ENCODE assay signal across 15 cellular contexts in genomic region chr14:75088153-75088552, GRCh38. TPM values are rescaled to one million over a fixed set of nuclear protein-coding genes. Genes with fewer than 3 reads are reported as not detected.
A peak's percentile ranks its signal among the peaks of the same experiment; 100 is the strongest.
DNase-seq lines count a peak whose midpoint lies in the region; ATAC-seq, FAIRE-seq and TF ChIP-seq lines count a peak whose summit lies in the region.
"Had no signal": no experiment of that assay in that cellular context is flagged by ENCODE, and none has a peak within 500 bp of the region (broad histone marks: within the 10 kb centered on the region; RNA-seq: fewer than 3 reads in every experiment).

No MANE protein-coding gene starts in this region.

- BruUV-seq in HepG2 (replicated peaks; lab: Mats Ljungman, UMichigan) (no TSS peak), IMR-90 (replicated peaks; lab: Mats Ljungman, UMichigan) (no TSS peak)

- no peak overlapping the region for H2BK5ac ChIP-seq in IMR-90 (ENCODE audit: low read depth, low read length, poor library complexity, severe bottlenecking)

- no peak for ATAC-seq in HepG2
- no peak for ATAC-seq in right lobe of liver
- ATAC-seq in IMR-90 (ENCODE audit: low read depth), result no peak
- ATAC-seq in GM21423 (IDR thresholded peaks at IDR 0.05; ENCODE audit: unreplicated experiment), result no peak

- POLR2A ChIA-PET in HepG2 (lab: Yijun Ruan, JAX), result interaction anchor here (1.1 to 1.3 kb wide), 3 partner anchors 143 to 166 kb away, joined by 3 read pairs; partner anchors contain the start of gene RPS6KL1
- POLR2A ChIA-PET in IMR-90 (lab: Charles Lee; ENCODE audit: unreplicated experiment), result no interaction called here

- H4K20me1 ChIP-seq in HepG2 (ENCODE audit: insufficient read depth, low read length), result no peaks in the 10 kb centered on the region
- H4K20me1 ChIP-seq in IMR-90 (ENCODE audit: insufficient read depth, low read length), result no peaks in the 10 kb centered on the region
- H4K20me1 ChIP-seq in neural progenitor cell (ENCODE audit: low read depth), result no peaks in the 10 kb centered on the region

- H3K36me3 ChIP-seq in HepG2 (replicated peaks in 1 of 2; ENCODE audit: control insufficient read depth in 1 of 2, insufficient read depth in 2 of 2, low read length in 2 of 2), result peaks cover 12 to 42% of the 10 kb centered on the region in 2 experiments
- peaks cover 0 to 77% (median 44%) of the 10 kb centered on the region in 4 donors for H3K36me3 ChIP-seq in right lobe of liver
- peaks cover 30% of the 10 kb centered on the region for H3K36me3 ChIP-seq in IMR-90 (ENCODE audit: control insufficient read depth, insufficient read depth, low read length)
- H3K36me3 ChIP-seq in neural progenitor cell, result no peaks in the 10 kb centered on the region
- H3K36me3 ChIP-seq in effector memory CD4-positive, alpha-beta T cell (ENCODE audit: control insufficient read depth, insufficient read depth, low read length), result peaks cover 62% of the 10 kb centered on the region

- H3K27ac Mint-ChIP-seq in neural progenitor cell, result no peak overlapping the region
- H3K27ac Mint-ChIP-seq: CD4-positive, alpha-beta T cell had no signal

- no peak overlapping the region for H3K4ac ChIP-seq in IMR-90 (ENCODE audit: low read depth, low read length)

- H3K4me1 ChIP-seq in HepG2 (ENCODE audit: insufficient read depth, low read length) (no peaks in the 10 kb centered on the region), right lobe of liver (no peaks in the 10 kb centered on the region), IMR-90 (ENCODE audit: control insufficient read depth, insufficient read depth, low read length) (0 out of 2 replicates have a peak, but pooled peaks cover 3% of the 10 kb centered on the region), neural progenitor cell (peaks cover 21% of the 10 kb centered on the region)
- no peaks in the 10 kb centered on the region for H3K4me1 ChIP-seq in effector memory CD4-positive, alpha-beta T cell (ENCODE audit: control insufficient read depth, insufficient read depth, low read length, poor library complexity, severe bottlenecking)
- H3K4me1 ChIP-seq: BE2C; BLaER1 treated with 17β-estradiol and CSF1 and Interleukin-3, amounts not matched to agents 10 nM and 100 nM; HAP-1 had no signal

- H3K79me1 ChIP-seq in IMR-90 (ENCODE audit: low read depth in 1 of 2, low read length in 2 of 2), result no peaks in the 10 kb centered on the region; a peak in 1 of 4 replicates

- no peaks in the 10 kb centered on the region for H3K27me3 ChIP-seq in HepG2 (ENCODE audit: control insufficient read depth in 1 of 2, insufficient read depth in 2 of 2, low read length in 2 of 2)
- no peaks in the 10 kb centered on the region for H3K27me3 ChIP-seq in right lobe of liver
- no peaks in the 10 kb centered on the region for H3K27me3 ChIP-seq in IMR-90 (ENCODE audit: control insufficient read depth, insufficient read depth, low read length)
- no peaks in the 10 kb centered on the region for H3K27me3 ChIP-seq in neural progenitor cell
- no peaks in the 10 kb centered on the region for H3K27me3 ChIP-seq in effector memory CD4-positive, alpha-beta T cell (replicated peaks; ENCODE audit: control insufficient read depth, insufficient read depth, low read length, poor library complexity, severe bottlenecking)
- H3K27me3 ChIP-seq: BE2C; BLaER1 treated with 17β-estradiol and CSF1 and Interleukin-3, amounts not matched to agents 10 nM and 100 nM had no signal

- no peak overlapping the region for H2AK5ac ChIP-seq in IMR-90 (ENCODE audit: low read depth, low read length)

- dilution Hi-C loops in IMR-90 (cut with HindIII; ENCODE audit: low sequenced_read_pairs, unreplicated experiment), result no loop called here

- H3K36me3 Mint-ChIP-seq in neural progenitor cell, result peaks cover 20% of the 10 kb centered on the region

- no peak overlapping the region for H4K91ac ChIP-seq in IMR-90 (ENCODE audit: insufficient read depth, low read depth, low read length)

- TF ChIP-seq RAD21 in HepG2 (CRISPR knock-in tag; IDR thresholded peaks at IDR 0.05) (no peak), IMR-90 (IDR thresholded peaks at IDR 0.05; ENCODE audit: low read length) (no peak)

- H3K23ac ChIP-seq in IMR-90 (ENCODE audit: low read depth, low read length), result no peak overlapping the region

- H3K9ac ChIP-seq in HepG2 (ENCODE audit: insufficient read depth, low read depth, low read length) (no peak overlapping the region), IMR-90 (ENCODE audit: low read depth, low read length) (no peak overlapping the region), neural progenitor cell (no peak overlapping the region)
- H3K9ac ChIP-seq: BLaER1 treated with 17β-estradiol and CSF1 and Interleukin-3, amounts not matched to agents 10 nM and 100 nM had no signal

- H3K27me3 Mint-ChIP-seq in neural progenitor cell (ENCODE audit: insufficient read depth, low read depth), result peaks cover 2% of the 10 kb centered on the region
- H3K27me3 Mint-ChIP-seq: CD4-positive, alpha-beta T cell; CD8-positive, alpha-beta memory T cell had no signal

- no peak overlapping the region for H2BK15ac ChIP-seq in IMR-90 (ENCODE audit: low read depth, low read length)

- no peak overlapping the region for H4K8ac ChIP-seq in IMR-90 (ENCODE audit: low read depth in 2 of 2, low read length in 2 of 2)

- H3K4me3 ChIP-seq in HepG2 (replicated peaks in 1 of 3; ENCODE audit: insufficient read depth in 1 of 3, low read depth in 2 of 3, low read length in 3 of 3) (no peak overlapping the region), right lobe of liver (no peak overlapping the region), IMR-90 (ENCODE audit: insufficient read depth, low read depth, low read length) (no peak overlapping the region), neural progenitor cell (no peak overlapping the region)
- no peak overlapping the region for H3K4me3 ChIP-seq in effector memory CD4-positive, alpha-beta T cell (ENCODE audit: insufficient read depth, low read depth, low read length, poor library complexity, severe bottlenecking)
- H3K4me3 ChIP-seq: BLaER1 treated with 17β-estradiol and CSF1 and Interleukin-3, amounts not matched to agents 10 nM and 100 nM; HAP-1 had no signal

- H3K56ac ChIP-seq in IMR-90 (ENCODE audit: extremely low read depth, insufficient read depth, low read length), result no peak overlapping the region

- no peak overlapping the region for H2AK9ac ChIP-seq in IMR-90 (replicated peaks; ENCODE audit: low read depth, low read length, poor library complexity)

- TF ChIP-seq POLR2A in HepG2 (IDR thresholded peaks at IDR 0.05; ENCODE audit: insufficient read depth in 1 of 2, low read depth in 2 of 2, low read length in 2 of 2) (no peak), right lobe of liver (IDR thresholded peaks at IDR 0.05) (no peak), IMR-90 (IDR thresholded peaks at IDR 0.05; ENCODE audit: low read depth, low read length) (no peak)

- H3K9me3 ChIP-seq in HepG2 (ENCODE audit: low read length) (no peaks in the 10 kb centered on the region), right lobe of liver (no peaks in the 10 kb centered on the region), IMR-90 (ENCODE audit: control insufficient read depth, insufficient read depth, low read length) (no peaks in the 10 kb centered on the region), neural progenitor cell (ENCODE audit: low read depth) (no peaks in the 10 kb centered on the region)
- H3K9me3 ChIP-seq in effector memory CD4-positive, alpha-beta T cell (ENCODE audit: control insufficient read depth, low read length), result no peaks in the 10 kb centered on the region
- H3K9me3 ChIP-seq: BE2C; BLaER1 treated with 17β-estradiol and CSF1 and Interleukin-3, amounts not matched to agents 10 nM and 100 nM; HAP-1 had no signal

- in situ Hi-C loops in HepG2 (cut with HindIII; ENCODE audit: extremely low pct_ligation_motif_present, low pct_unique_long_range_greater_than_20kb), result no loop called here
- in situ Hi-C loops in IMR-90 (cut with MboI; ENCODE audit: low sequenced_read_pairs), result no loop called here

- H3K4me3 Mint-ChIP-seq in neural progenitor cell, result no peak overlapping the region
- H3K4me3 Mint-ChIP-seq: CD14-positive monocyte; CD4-positive, alpha-beta T cell; CD8-positive, alpha-beta memory T cell had no signal

- CTCF ChIA-PET in HepG2 (lab: Yijun Ruan, JAX; ENCODE audit: low intra/inter-chr PET ratio, low total read pairs) (interaction anchor here (2.7 to 2.8 kb wide), 2 partner anchors 142 to 174 kb away, joined by 11 to 44 read pairs; no protein-coding TSS in a partner anchor), IMR-90 (lab: Yijun Ruan, JAX) (interaction anchor here (0.5 to 1.5 kb wide), 14 partner anchors 19 to 282 kb away, joined by 3 to 7 read pairs (median 3); partner anchors contain the start of genes PGF, PROX2, RPS6KL1 and ZC2HC1C)

- H3K9me1 ChIP-seq in IMR-90 (ENCODE audit: insufficient read depth, low read length), result no peaks in the 10 kb centered on the region

- intact Hi-C loops in HepG2 (cut with micrococcal nuclease; ENCODE audit: unreplicated experiment) (loop anchor here (1.0 kb wide), 2 partner anchors 142 to 174 kb away; no protein-coding TSS in a partner anchor), right lobe of liver (cut with DNase I) (loop anchor here in 1 of 2 donors (10.0 kb wide), 1 partner anchor 143 kb away; no protein-coding TSS in a partner anchor), IMR-90 (cut with micrococcal nuclease) (loop anchor here (1.0 to 2.0 kb wide), 3 partner anchors 142 to 227 kb away; no protein-coding TSS in a partner anchor)

- H3K27ac ChIP-seq in HepG2 (ENCODE audit: extremely low read length, insufficient read depth, low read length) (no peak overlapping the region), right lobe of liver (no peak overlapping the region), IMR-90 (ENCODE audit: insufficient read depth, low read length) (no peak overlapping the region), neural progenitor cell (no peak overlapping the region)
- H3K27ac ChIP-seq in effector memory CD4-positive, alpha-beta T cell (ENCODE audit: insufficient read depth, low read length, poor library complexity, severe bottlenecking), result no peak overlapping the region
- H3K27ac ChIP-seq: BLaER1 treated with 17β-estradiol and CSF1 and Interleukin-3, amounts not matched to agents 10 nM and 100 nM had no signal

- H3K4me2 ChIP-seq in HepG2 (ENCODE audit: low read depth, low read length), result no peak overlapping the region
- no peak overlapping the region for H3K4me2 ChIP-seq in IMR-90 (ENCODE audit: low read depth, low read length)
- no peak overlapping the region for H3K4me2 ChIP-seq in neural progenitor cell
- H3K4me2 ChIP-seq: BLaER1 treated with 17β-estradiol and CSF1 and Interleukin-3, amounts not matched to agents 10 nM and 100 nM had no signal

- no peak overlapping the region for H2BK120ac ChIP-seq in IMR-90 (ENCODE audit: low read depth, low read length)

- DNase-seq in HepG2 (ENCODE audit: low spot score), result no peak
- DNase-seq in right lobe of liver, result no peak
- no peak for DNase-seq in IMR-90
- peak; percentile 6 for DNase-seq in neural progenitor cell (ENCODE audit: low spot score)
- no peak for DNase-seq in T-helper 1 cell
- no peak for DNase-seq in effector memory CD4-positive, alpha-beta T cell
- DNase-seq: GDM1, GOT3 had no signal

- FAIRE-seq in HepG2 (lab: Jason Lieb, UNC), result no peak

- no peaks in the 10 kb centered on the region for H3K79me2 ChIP-seq in HepG2 (ENCODE audit: insufficient read depth, low read length)
- H3K79me2 ChIP-seq in neural progenitor cell (ENCODE audit: low read depth), result no peaks in the 10 kb centered on the region

- H4K5ac ChIP-seq in IMR-90 (ENCODE audit: low read depth, low read length), result no peak overlapping the region

- no peak overlapping the region for H3K18ac ChIP-seq in IMR-90 (ENCODE audit: low read depth, low read length)

- no peaks in the 10 kb centered on the region for H3K4me1 Mint-ChIP-seq in neural progenitor cell
- H3K4me1 Mint-ChIP-seq: CD14-positive monocyte; CD8-positive, alpha-beta memory T cell had no signal

- H3F3A ChIP-seq in neural progenitor cell (ENCODE audit: low read depth), result peaks cover 21% of the 10 kb centered on the region

- H2AFZ ChIP-seq in HepG2 (ENCODE audit: low read length) (no peak overlapping the region), IMR-90 (replicated peaks; ENCODE audit: low read length, poor library complexity) (no peak overlapping the region), neural progenitor cell (replicated peaks) (peak overlapping the region; percentile 11)

- TF ChIP-seq EP300 in HepG2 (IDR thresholded peaks at IDR 0.05; ENCODE audit: low read depth in 2 of 2, low read length in 2 of 2), result no peak
- no peak for TF ChIP-seq EP300 in HepG2 (CRISPR knock-in tag; IDR thresholded peaks at IDR 0.05; ENCODE audit: borderline replicate concordance)

- H3K9me3 Mint-ChIP-seq in neural progenitor cell, result no peaks in the 10 kb centered on the region
- H3K9me3 Mint-ChIP-seq: CD14-positive monocyte; CD4-positive, alpha-beta T cell; CD8-positive, alpha-beta memory T cell had no signal

- no peak for TF ChIP-seq CTCF in HepG2 (CRISPR knock-in tag; IDR thresholded peaks at IDR 0.05)
- TF ChIP-seq CTCF in right lobe of liver (IDR thresholded peaks at IDR 0.05), result no peak
- no peak for TF ChIP-seq CTCF in IMR-90 (conservative IDR thresholded peaks at IDR 0.05; ENCODE audit: low read depth, low read length)
- no peak for TF ChIP-seq CTCF in neural progenitor cell (IDR thresholded peaks at IDR 0.05)

- no peak overlapping the region for H3K14ac ChIP-seq in IMR-90 (replicated peaks; ENCODE audit: low read depth, low read length)

- no peak overlapping the region for H2BK20ac ChIP-seq in IMR-90 (ENCODE audit: low read depth, low read length)

- WGBS in HepG2 (ENCODE audit: low lambda C conversion rate), result 91% methylated on average over 2 of the region's 2 CpGs
- 72% methylated on average over 2 of the region's 2 CpGs for WGBS in right lobe of liver (ENCODE audit: insufficient coverage, low coverage, low lambda C conversion rate, missing lambda C conversion rate)
- WGBS in IMR-90 (ENCODE audit: extremely low coverage in 2 of 2, insufficient read length in 1 of 2), 2 experiments, result 100% methylated on average over 1 of the region's 2 CpGs; no CpG with 5 or more reads in 1 of the 2 experiments

RNA-seq across cellular contexts. Expression of gene ZC2HC1C, which starts 18.7 kb away (rescaled TPM):
- 3.3 and 5.3 TPM in 2 replicates for total RNA-seq in HepG2 (2016; rRNA removed; fragmentation: Illumina TruSeq; extraction: Trizol)
- total RNA-seq in HepG2 (2016; cell fraction: cytosol; rRNA removed; fragmentation: Illumina TruSeq; extraction: Trizol; ENCODE audit: low read depth), result 2.6 and 3.3 TPM in 2 replicates
- 4.5 and 4.8 TPM in 2 replicates for total RNA-seq in HepG2 (2016; cell fraction: insoluble cytoplasmic fraction; rRNA removed; fragmentation: Illumina TruSeq; extraction: Trizol)
- total RNA-seq in HepG2 (2016; cell fraction: membrane; rRNA removed; fragmentation: Illumina TruSeq; extraction: Trizol), result 3.8 and 4.6 TPM in 2 replicates
- 3.6 and 5.8 TPM in 2 replicates for total RNA-seq in HepG2 (2016; cell fraction: nucleus; rRNA removed; fragmentation: Illumina TruSeq; extraction: Trizol)
- polyA plus RNA-seq in HepG2 (2011; rRNA removed), result 3.0 and 3.5 TPM in 2 replicates
- polyA plus RNA-seq in HepG2 (2011; cell fraction: cytosol; rRNA removed), result 1.7 and 2.1 TPM in 2 replicates
- 2.1 and 3.0 TPM in 2 replicates for polyA plus RNA-seq in HepG2 (2011; cell fraction: nucleus; rRNA removed)
- polyA plus RNA-seq in HepG2 (2012), result 1.5 and 2.4 TPM in 2 replicates
- 1.6 and 1.9 TPM in 2 replicates for polyA plus RNA-seq in HepG2 (2016; cell fraction: cytosol; fragmentation: Illumina TruSeq; extraction: Trizol; ENCODE audit: low read depth)
- polyA plus RNA-seq in HepG2 (2016; cell fraction: insoluble cytoplasmic fraction; fragmentation: Illumina TruSeq; extraction: Trizol; ENCODE audit: low read depth), result 4.5 and 6.0 TPM in 2 replicates
- polyA plus RNA-seq in HepG2 (2016; cell fraction: membrane; fragmentation: Illumina TruSeq; extraction: Trizol; ENCODE audit: low read depth), result 1.8 and 2.2 TPM in 2 replicates
- 4.8 and 5.3 TPM in 2 replicates for polyA plus RNA-seq in HepG2 (2016; cell fraction: nucleus; fragmentation: Illumina TruSeq; extraction: Trizol; ENCODE audit: insufficient read depth, low read depth)
- 0.82 and 0.98 TPM in 2 replicates for polyA minus RNA-seq in HepG2 (2011; rRNA and poly(A)+ RNA removed; ENCODE audit: low replicate concordance)
- polyA minus RNA-seq in HepG2 (2011; cell fraction: cytosol; rRNA and poly(A)+ RNA removed), result 0.88 and 1.5 TPM in 2 replicates
- polyA minus RNA-seq in HepG2 (2011; cell fraction: nucleus; rRNA and poly(A)+ RNA removed), result 2.4 and 4.8 TPM in 2 replicates
- 1 to 10 TPM; 2.1 to 9.6 (median 3.1) TPM for total RNA-seq in right lobe of liver
- total RNA-seq in IMR-90 (2012; rRNA removed), result 0.28 and 0.54 TPM in 2 replicates
- polyA plus RNA-seq in IMR-90 (2012; rRNA removed), result 0.15 and 0.36 TPM in 2 replicates
- 0.11 and 0.13 TPM in 2 replicates for polyA plus RNA-seq in IMR-90 (2012; cell fraction: cytosol; rRNA removed)
- polyA plus RNA-seq in IMR-90 (2012; cell fraction: nucleus; rRNA removed; ENCODE audit: low replicate concordance), result 0.09 and 0.34 TPM in 2 replicates
- 0.90 and 0.94 TPM in 2 replicates for total RNA-seq in neural progenitor cell (ENCODE audit: low replicate concordance)

RNA-seq across cellular contexts. Expression of gene ACYP1, which starts 24.3 kb away (rescaled TPM):
- total RNA-seq in HepG2 (2016; rRNA removed; fragmentation: Illumina TruSeq; extraction: Trizol), result 9.7 and 11.1 TPM in 2 replicates
- total RNA-seq in HepG2 (2016; cell fraction: cytosol; rRNA removed; fragmentation: Illumina TruSeq; extraction: Trizol; ENCODE audit: low read depth), result 3.0 and 3.7 TPM in 2 replicates
- 11.8 and 12.0 TPM in 2 replicates for total RNA-seq in HepG2 (2016; cell fraction: insoluble cytoplasmic fraction; rRNA removed; fragmentation: Illumina TruSeq; extraction: Trizol)
- total RNA-seq in HepG2 (2016; cell fraction: membrane; rRNA removed; fragmentation: Illumina TruSeq; extraction: Trizol), result 4.6 and 5.3 TPM in 2 replicates
- 12.2 and 12.7 TPM in 2 replicates for total RNA-seq in HepG2 (2016; cell fraction: nucleus; rRNA removed; fragmentation: Illumina TruSeq; extraction: Trizol)
- 17.3 and 22.4 TPM in 2 replicates for polyA plus RNA-seq in HepG2 (2011; rRNA removed)
- 16.7 and 19.1 TPM in 2 replicates for polyA plus RNA-seq in HepG2 (2011; cell fraction: cytosol; rRNA removed)
- polyA plus RNA-seq in HepG2 (2011; cell fraction: nucleus; rRNA removed), result 8.6 and 13.9 TPM in 2 replicates
- 18.5 and 20.3 TPM in 2 replicates for polyA plus RNA-seq in HepG2 (2012)
- polyA plus RNA-seq in HepG2 (2016; cell fraction: cytosol; fragmentation: Illumina TruSeq; extraction: Trizol; ENCODE audit: low read depth), result 3.4 and 4.7 TPM in 2 replicates
- polyA plus RNA-seq in HepG2 (2016; cell fraction: insoluble cytoplasmic fraction; fragmentation: Illumina TruSeq; extraction: Trizol; ENCODE audit: low read depth), result 18.4 and 21.2 TPM in 2 replicates
- 6.4 and 6.5 TPM in 2 replicates for polyA plus RNA-seq in HepG2 (2016; cell fraction: membrane; fragmentation: Illumina TruSeq; extraction: Trizol; ENCODE audit: low read depth)
- 31.3 and 35.6 TPM in 2 replicates for polyA plus RNA-seq in HepG2 (2016; cell fraction: nucleus; fragmentation: Illumina TruSeq; extraction: Trizol; ENCODE audit: insufficient read depth, low read depth)
- polyA minus RNA-seq in HepG2 (2011; rRNA and poly(A)+ RNA removed; ENCODE audit: low replicate concordance), result 1.6 and 7.3 TPM in 2 replicates
- polyA minus RNA-seq in HepG2 (2011; cell fraction: cytosol; rRNA and poly(A)+ RNA removed), result 2.1 and 2.5 TPM in 2 replicates
- polyA minus RNA-seq in HepG2 (2011; cell fraction: nucleus; rRNA and poly(A)+ RNA removed), result 12.7 and 14.0 TPM in 2 replicates
- total RNA-seq in right lobe of liver, result 1 to 10 TPM; 1.7 to 6.6 (median 3.6) TPM
- total RNA-seq in IMR-90 (2012; rRNA removed), result 4.1 and 6.9 TPM in 2 replicates
- 17.4 and 24.0 TPM in 2 replicates for polyA plus RNA-seq in IMR-90 (2012; rRNA removed)
- 4.5 and 5.8 TPM in 2 replicates for polyA plus RNA-seq in IMR-90 (2012; cell fraction: cytosol; rRNA removed)
- polyA plus RNA-seq in IMR-90 (2012; cell fraction: nucleus; rRNA removed; ENCODE audit: low replicate concordance), result 1.8 and 13.7 TPM in 2 replicates
- 38.8 and 43.1 TPM in 2 replicates for total RNA-seq in neural progenitor cell (ENCODE audit: low replicate concordance)

RNA-seq across cellular contexts. Expression of gene MLH3, which starts 36.9 kb away (rescaled TPM):
- total RNA-seq in HepG2 (2016; rRNA removed; fragmentation: Illumina TruSeq; extraction: Trizol), result 24.5 and 24.8 TPM in 2 replicates
- total RNA-seq in HepG2 (2016; cell fraction: cytosol; rRNA removed; fragmentation: Illumina TruSeq; extraction: Trizol; ENCODE audit: low read depth), result 8.9 and 14.2 TPM in 2 replicates
- total RNA-seq in HepG2 (2016; cell fraction: insoluble cytoplasmic fraction; rRNA removed; fragmentation: Illumina TruSeq; extraction: Trizol), result 22.2 and 26.0 TPM in 2 replicates
- total RNA-seq in HepG2 (2016; cell fraction: membrane; rRNA removed; fragmentation: Illumina TruSeq; extraction: Trizol), result 28.2 and 35.8 TPM in 2 replicates
- total RNA-seq in HepG2 (2016; cell fraction: nucleus; rRNA removed; fragmentation: Illumina TruSeq; extraction: Trizol), result 29.1 and 31.2 TPM in 2 replicates
- polyA plus RNA-seq in HepG2 (2011; rRNA removed), result 14.4 and 15.3 TPM in 2 replicates
- polyA plus RNA-seq in HepG2 (2011; cell fraction: cytosol; rRNA removed), result 7.8 and 9.0 TPM in 2 replicates
- polyA plus RNA-seq in HepG2 (2011; cell fraction: nucleus; rRNA removed), result 20.0 and 23.6 TPM in 2 replicates
- 9.7 and 11.4 TPM in 2 replicates for polyA plus RNA-seq in HepG2 (2012)
- 0.34 and 0.69 TPM in 2 replicates for polyA plus RNA-seq in HepG2 (2016; cell fraction: cytosol; fragmentation: Illumina TruSeq; extraction: Trizol; ENCODE audit: low read depth)
- 8.3 and 12.1 TPM in 2 replicates for polyA plus RNA-seq in HepG2 (2016; cell fraction: insoluble cytoplasmic fraction; fragmentation: Illumina TruSeq; extraction: Trizol; ENCODE audit: low read depth)
- 1.5 and 2.4 TPM in 2 replicates for polyA plus RNA-seq in HepG2 (2016; cell fraction: membrane; fragmentation: Illumina TruSeq; extraction: Trizol; ENCODE audit: low read depth)
- 22.5 and 23.9 TPM in 2 replicates for polyA plus RNA-seq in HepG2 (2016; cell fraction: nucleus; fragmentation: Illumina TruSeq; extraction: Trizol; ENCODE audit: insufficient read depth, low read depth)
- polyA minus RNA-seq in HepG2 (2011; rRNA and poly(A)+ RNA removed; ENCODE audit: low replicate concordance), result 21.0 TPM in 2 replicates
- polyA minus RNA-seq in HepG2 (2011; cell fraction: cytosol; rRNA and poly(A)+ RNA removed), result 12.5 and 12.9 TPM in 2 replicates
- 53.3 and 70.0 TPM in 2 replicates for polyA minus RNA-seq in HepG2 (2011; cell fraction: nucleus; rRNA and poly(A)+ RNA removed)
- 10 to 100 TPM in 5 of 6 experiments, 1 to 10 TPM in 1; 9.6 to 20.2 (median 13.2) TPM for total RNA-seq in right lobe of liver
- total RNA-seq in IMR-90 (2012; rRNA removed), result 14.7 and 16.9 TPM in 2 replicates
- polyA plus RNA-seq in IMR-90 (2012; rRNA removed), result 5.1 and 5.6 TPM in 2 replicates
- polyA plus RNA-seq in IMR-90 (2012; cell fraction: cytosol; rRNA removed), result 1.5 and 2.0 TPM in 2 replicates
- 5.1 and 14.7 TPM in 2 replicates for polyA plus RNA-seq in IMR-90 (2012; cell fraction: nucleus; rRNA removed; ENCODE audit: low replicate concordance)
- 23.2 and 41.5 TPM in 2 replicates for total RNA-seq in neural progenitor cell (ENCODE audit: low replicate concordance)

RNA-seq across cellular contexts. Expression of gene NEK9, which starts 38.7 kb away (rescaled TPM):
- total RNA-seq in HepG2 (2016; rRNA removed; fragmentation: Illumina TruSeq; extraction: Trizol), result 16.5 and 29.4 TPM in 2 replicates
- 8.6 and 9.3 TPM in 2 replicates for total RNA-seq in HepG2 (2016; cell fraction: cytosol; rRNA removed; fragmentation: Illumina TruSeq; extraction: Trizol; ENCODE audit: low read depth)
- 17.5 and 29.6 TPM in 2 replicates for total RNA-seq in HepG2 (2016; cell fraction: insoluble cytoplasmic fraction; rRNA removed; fragmentation: Illumina TruSeq; extraction: Trizol)
- 11.8 and 12.2 TPM in 2 replicates for total RNA-seq in HepG2 (2016; cell fraction: membrane; rRNA removed; fragmentation: Illumina TruSeq; extraction: Trizol)
- total RNA-seq in HepG2 (2016; cell fraction: nucleus; rRNA removed; fragmentation: Illumina TruSeq; extraction: Trizol), result 25.2 and 29.4 TPM in 2 replicates
- polyA plus RNA-seq in HepG2 (2011; rRNA removed), result 27.3 and 32.1 TPM in 2 replicates
- 17.4 and 19.0 TPM in 2 replicates for polyA plus RNA-seq in HepG2 (2011; cell fraction: cytosol; rRNA removed)
- 69.4 and 74.5 TPM in 2 replicates for polyA plus RNA-seq in HepG2 (2011; cell fraction: nucleus; rRNA removed)
- polyA plus RNA-seq in HepG2 (2012), result 30.8 and 31.9 TPM in 2 replicates
- polyA plus RNA-seq in HepG2 (2016; cell fraction: cytosol; fragmentation: Illumina TruSeq; extraction: Trizol; ENCODE audit: low read depth), result 0.96 and 1.7 TPM in 2 replicates
- 32.5 and 34.6 TPM in 2 replicates for polyA plus RNA-seq in HepG2 (2016; cell fraction: insoluble cytoplasmic fraction; fragmentation: Illumina TruSeq; extraction: Trizol; ENCODE audit: low read depth)
- 4.7 and 5.0 TPM in 2 replicates for polyA plus RNA-seq in HepG2 (2016; cell fraction: membrane; fragmentation: Illumina TruSeq; extraction: Trizol; ENCODE audit: low read depth)
- polyA plus RNA-seq in HepG2 (2016; cell fraction: nucleus; fragmentation: Illumina TruSeq; extraction: Trizol; ENCODE audit: insufficient read depth, low read depth), result 60.6 and 64.1 TPM in 2 replicates
- polyA minus RNA-seq in HepG2 (2011; rRNA and poly(A)+ RNA removed; ENCODE audit: low replicate concordance), result 33.3 and 65.4 TPM in 2 replicates
- 16.4 and 19.4 TPM in 2 replicates for polyA minus RNA-seq in HepG2 (2011; cell fraction: cytosol; rRNA and poly(A)+ RNA removed)
- polyA minus RNA-seq in HepG2 (2011; cell fraction: nucleus; rRNA and poly(A)+ RNA removed), result 42.6 and 47.6 TPM in 2 replicates
- 10 to 100 TPM; 22.2 to 56.8 (median 39.6) TPM for total RNA-seq in right lobe of liver
- 22.9 and 31.4 TPM in 2 replicates for total RNA-seq in IMR-90 (2012; rRNA removed)
- 18.8 and 23.2 TPM in 2 replicates for polyA plus RNA-seq in IMR-90 (2012; rRNA removed)
- polyA plus RNA-seq in IMR-90 (2012; cell fraction: cytosol; rRNA removed), result 13.8 and 26.9 TPM in 2 replicates
- polyA plus RNA-seq in IMR-90 (2012; cell fraction: nucleus; rRNA removed; ENCODE audit: low replicate concordance), result 42.3 and 45.3 TPM in 2 replicates
- 25.9 and 28.3 TPM in 2 replicates for total RNA-seq in neural progenitor cell (ENCODE audit: low replicate concordance)
